In the genomic region with DNA sequence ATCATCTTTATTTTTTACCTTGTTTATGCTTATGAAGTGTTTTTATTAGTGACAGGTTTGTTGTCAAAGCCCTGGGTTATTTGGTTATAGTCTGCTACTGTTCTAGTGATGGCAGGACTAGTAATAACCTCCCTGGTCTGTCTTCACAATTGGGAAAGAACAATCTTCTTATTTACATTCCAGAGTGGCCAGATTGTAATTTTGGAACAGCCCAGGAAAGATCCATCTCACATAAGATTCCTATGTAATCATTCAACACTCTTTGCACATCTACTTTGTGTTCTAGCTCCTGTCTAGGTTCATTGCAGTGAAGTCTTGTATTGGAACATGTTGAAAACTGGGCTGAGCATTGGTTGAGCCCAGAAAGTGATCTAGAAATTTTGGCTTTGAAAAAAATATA, we compare ENCODE assay signal across 29 cellular contexts.
DNase-seq lines count a peak whose midpoint lies in the region; ATAC-seq, FAIRE-seq and TF ChIP-seq lines count a peak whose summit lies in the region.
"Had no signal": no experiment of that assay in that cellular context is flagged by ENCODE, and none has a peak within 500 bp of the region (broad histone marks: within the 10 kb centered on the region; RNA-seq: fewer than 3 reads in every experiment).

No MANE protein-coding gene starts in this region.

- H4K20me1 ChIP-seq in IMR-90 (ENCODE audit: insufficient read depth, low read length) = no peaks in the 10 kb centered on the region

- H2AK9ac ChIP-seq in IMR-90 (replicated peaks; ENCODE audit: low read depth, low read length, poor library complexity) = no peak overlapping the region

- H3K36me3 ChIP-seq in IMR-90 (ENCODE audit: control insufficient read depth, insufficient read depth, low read length) = no peaks in the 10 kb centered on the region
- H3K36me3 ChIP-seq in stomach = peaks cover 0 to 25% (median 16%) of the 10 kb centered on the region in 4 donors
- H3K36me3 ChIP-seq in kidney (ENCODE audit: control insufficient read depth in 1 of 2, insufficient read depth in 2 of 2, low read length in 2 of 2) = peaks cover 4 to 5% of the 10 kb centered on the region in 2 donors

- H3K23ac ChIP-seq in IMR-90 (ENCODE audit: low read depth, low read length) = no peak overlapping the region

- H3K27me3 ChIP-seq in IMR-90 (ENCODE audit: control insufficient read depth, insufficient read depth, low read length) (no peaks in the 10 kb centered on the region), stomach (no peaks in the 10 kb centered on the region)
- H3K27me3 ChIP-seq: BLaER1 treated with 17β-estradiol and CSF1 and Interleukin-3, amounts not matched to agents 10 nM and 100 nM had no signal

- no peak overlapping the region for H4K8ac ChIP-seq in IMR-90 (ENCODE audit: low read depth in 2 of 2, low read length in 2 of 2)

- dilution Hi-C loops in IMR-90 (cut with HindIII; ENCODE audit: low sequenced_read_pairs, unreplicated experiment) = no loop called here

- no peak overlapping the region for H3K9ac ChIP-seq in IMR-90 (ENCODE audit: low read depth, low read length)
- no peak overlapping the region for H3K9ac ChIP-seq in kidney (ENCODE audit: low read length in 2 of 2)
- H3K9ac ChIP-seq: BLaER1 treated with 17β-estradiol and CSF1 and Interleukin-3, amounts not matched to agents 10 nM and 100 nM; SK-N-SH had no signal

- CTCF ChIA-PET in IMR-90 (lab: Yijun Ruan, JAX) = no interaction called here

- no peak for TF ChIP-seq EP300 in stomach (IDR thresholded peaks at IDR 0.05)

- no peak overlapping the region for H3K4ac ChIP-seq in IMR-90 (ENCODE audit: low read depth, low read length)

- no peak overlapping the region for H3K4me2 ChIP-seq in IMR-90 (ENCODE audit: low read depth, low read length)
- H3K4me2 ChIP-seq: BLaER1 treated with 17β-estradiol and CSF1 and Interleukin-3, amounts not matched to agents 10 nM and 100 nM; GM23338; SK-N-SH had no signal

- H2AK5ac ChIP-seq in IMR-90 (ENCODE audit: low read depth, low read length) = no peak overlapping the region

- H2BK5ac ChIP-seq in IMR-90 (ENCODE audit: low read depth, low read length, poor library complexity, severe bottlenecking) = no peak overlapping the region

- no peak overlapping the region for H3K56ac ChIP-seq in IMR-90 (ENCODE audit: extremely low read depth, insufficient read depth, low read length)

- in situ Hi-C loops in IMR-90 (cut with MboI; ENCODE audit: low sequenced_read_pairs) = no loop called here
- in situ Hi-C loops in GM13976 (cut with MboI; ENCODE audit: low sequenced_read_pairs, unreplicated experiment) = no loop called here

- H3K9me3 ChIP-seq in IMR-90 (ENCODE audit: control insufficient read depth, insufficient read depth, low read length) (no peaks in the 10 kb centered on the region), stomach (no peaks in the 10 kb centered on the region), kidney (ENCODE audit: control insufficient read depth in 1 of 2, low read length in 2 of 2) (no peaks in the 10 kb centered on the region)
- H3K9me3 ChIP-seq: BLaER1 treated with 17β-estradiol and CSF1 and Interleukin-3, amounts not matched to agents 10 nM and 100 nM; SK-N-SH had no signal

- DNase-seq in AG20443 (ENCODE audit: low spot score) = peak; percentile 43
- DNase-seq in IMR-90 = peak; percentile 31
- peak; percentile 56 for DNase-seq in fibroblast of peridontal ligament (ENCODE audit: extremely low read depth)
- DNase-seq in stomach = no peak
- no peak for DNase-seq in cerebellum (ENCODE audit: low spot score)
- DNase-seq in GM13976 (ENCODE audit: low spot score) = no peak
- no peak for DNase-seq in kidney
- DNase-seq in NCI-H2081 treated with DMSO at 0.1 percent for 48 hours (lab: John Stamatoyannopoulos, UW) = no peak
- DNase-seq: AML-193; CD4-positive, alpha-beta T cell; COR-L47; EL; GDM1; H9; Kasumi-1; NCI-H1092 treated with DMSO at 0.1 percent for 48 hours; NCI-H1436; NCI-H187; NCI-H2107; NCI-H524 treated with DMSO at 0.1 percent for 48 hours; NCI-H82; NK-92 treated with Interleukin-12 subunit alpha and Interleukin-12 subunit beta, amount 100 ng/mL, for 24 hours; PC-3; SK-N-SH had no signal

- POLR2A ChIA-PET in IMR-90 (lab: Charles Lee; ENCODE audit: unreplicated experiment) = no interaction called here

- H4K91ac ChIP-seq in IMR-90 (ENCODE audit: insufficient read depth, low read depth, low read length) = no peak overlapping the region

- no peak overlapping the region for H3K14ac ChIP-seq in IMR-90 (replicated peaks; ENCODE audit: low read depth, low read length)

- H3K18ac ChIP-seq in IMR-90 (ENCODE audit: low read depth, low read length) = no peak overlapping the region

- no peak overlapping the region for H2BK120ac ChIP-seq in IMR-90 (ENCODE audit: low read depth, low read length)

- FAIRE-seq in kidney (lab: Jason Lieb, UNC) = no peak
- FAIRE-seq: GM12891, HepG2, K562 had no signal

- no TSS peak for BruUV-seq in IMR-90 (replicated peaks; lab: Mats Ljungman, UMichigan)

- no peak overlapping the region for H4K5ac ChIP-seq in IMR-90 (ENCODE audit: low read depth, low read length)

- H3K4me3 ChIP-seq in IMR-90 (ENCODE audit: insufficient read depth, low read depth, low read length) (no peak overlapping the region), stomach (no peak overlapping the region), kidney (ENCODE audit: low read length in 2 of 2) (no peak overlapping the region)
- H3K4me3 ChIP-seq: BLaER1 treated with 17β-estradiol and CSF1 and Interleukin-3, amounts not matched to agents 10 nM and 100 nM; GM23338; K562 had no signal

- no peak overlapping the region for H2AFZ ChIP-seq in IMR-90 (replicated peaks; ENCODE audit: low read length, poor library complexity)
- H2AFZ ChIP-seq: GM23338 had no signal

- no peak for TF ChIP-seq RAD21 in IMR-90 (IDR thresholded peaks at IDR 0.05; ENCODE audit: low read length)

- H2BK15ac ChIP-seq in IMR-90 (ENCODE audit: low read depth, low read length) = no peak overlapping the region

- no peaks in the 10 kb centered on the region for H3K9me1 ChIP-seq in IMR-90 (ENCODE audit: insufficient read depth, low read length)

- ATAC-seq in IMR-90 (ENCODE audit: low read depth) = 0 out of 2 replicates have a peak, but pooled peaks have one; percentile 35
- ATAC-seq: GM23338, HepG2, K562, PC-3 had no signal

- H3K4me1 ChIP-seq in IMR-90 (ENCODE audit: control insufficient read depth, insufficient read depth, low read length) (peaks cover 3% of the 10 kb centered on the region), stomach (peaks cover 29 to 73% (median 53%) of the 10 kb centered on the region in 4 donors), kidney (ENCODE audit: control insufficient read depth in 1 of 2, insufficient read depth in 1 of 2, low read depth in 1 of 2, low read length in 2 of 2) (peaks cover 7 to 19% of the 10 kb centered on the region in 2 donors)
- H3K4me1 ChIP-seq: BLaER1 treated with 17β-estradiol and CSF1 and Interleukin-3, amounts not matched to agents 10 nM and 100 nM had no signal

- TF ChIP-seq POLR2A in IMR-90 (IDR thresholded peaks at IDR 0.05; ENCODE audit: low read depth, low read length) (no peak), stomach (IDR thresholded peaks at IDR 0.05) (no peak)

- intact Hi-C loops in IMR-90 (cut with micrococcal nuclease) (no loop called here), stomach (cut with DNase I; ENCODE audit: low total_unique reads) (no loop called here), kidney (cut with DNase I) (no loop called here)

- TF ChIP-seq CTCF in IMR-90 (conservative IDR thresholded peaks at IDR 0.05; ENCODE audit: low read depth, low read length) (no peak), stomach (IDR thresholded peaks at IDR 0.05) (no peak), GM13976 (IDR thresholded peaks at IDR 0.05; ENCODE audit: borderline replicate concordance, control extremely low read depth, extremely low read depth, insufficient read depth, missing control alignments) (no peak), kidney (IDR thresholded peaks at IDR 0.05; ENCODE audit: borderline replicate concordance, extremely low read depth, insufficient read depth) (no peak)

- no peaks in the 10 kb centered on the region for H3K79me1 ChIP-seq in IMR-90 (ENCODE audit: low read depth in 1 of 2, low read length in 2 of 2)

- H2BK20ac ChIP-seq in IMR-90 (ENCODE audit: low read depth, low read length) = no peak overlapping the region

- no peak overlapping the region for H3K27ac ChIP-seq in IMR-90 (ENCODE audit: insufficient read depth, low read length)
- H3K27ac ChIP-seq in stomach = peak overlapping the region in 4 of 5 donors; percentile 83 to 91 (median 84)
- no peak overlapping the region for H3K27ac ChIP-seq in kidney (ENCODE audit: low read depth in 2 of 2, low read length in 2 of 2)
- H3K27ac ChIP-seq: BLaER1 treated with 17β-estradiol and CSF1 and Interleukin-3, amounts not matched to agents 10 nM and 100 nM had no signal

TF ChIP-seq in IMR-90, 13 proteins besides CTCF, POLR2A, EP300 and RAD21:
- TF ChIP-seq, protein P1, sequence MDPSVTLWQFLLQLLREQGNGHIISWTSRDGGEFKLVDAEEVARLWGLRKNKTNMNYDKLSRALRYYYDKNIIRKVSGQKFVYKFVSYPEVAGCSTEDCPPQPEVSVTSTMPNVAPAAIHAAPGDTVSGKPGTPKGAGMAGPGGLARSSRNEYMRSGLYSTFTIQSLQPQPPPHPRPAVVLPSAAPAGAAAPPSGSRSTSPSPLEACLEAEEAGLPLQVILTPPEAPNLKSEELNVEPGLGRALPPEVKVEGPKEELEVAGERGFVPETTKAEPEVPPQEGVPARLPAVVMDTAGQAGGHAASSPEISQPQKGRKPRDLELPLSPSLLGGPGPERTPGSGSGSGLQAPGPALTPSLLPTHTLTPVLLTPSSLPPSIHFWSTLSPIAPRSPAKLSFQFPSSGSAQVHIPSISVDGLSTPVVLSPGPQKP (IDR thresholded peaks at IDR 0.05; ENCODE audit: borderline replicate concordance, low read depth, low read length) = no peak
- TF ChIP-seq CEBPB (IDR thresholded peaks at IDR 0.05; ENCODE audit: low read depth, low read length) (no peak), MAFK (IDR thresholded peaks at IDR 0.05; ENCODE audit: low read depth, low read length) (no peak), RCOR1 (IDR thresholded peaks at IDR 0.05; ENCODE audit: insufficient replicate concordance, low read length) (no peak), FOS (IDR thresholded peaks at IDR 0.05; ENCODE audit: low read depth, low read length) (no peak), SMC3 (IDR thresholded peaks at IDR 0.05; ENCODE audit: low read depth, low read length) (no peak), NFE2L2 (IDR thresholded peaks at IDR 0.05; ENCODE audit: low read depth, low read length) (no peak), RFX5 (IDR thresholded peaks at IDR 0.05; ENCODE audit: low read depth, low read length) (no peak)
- TF ChIP-seq, protein P2, sequence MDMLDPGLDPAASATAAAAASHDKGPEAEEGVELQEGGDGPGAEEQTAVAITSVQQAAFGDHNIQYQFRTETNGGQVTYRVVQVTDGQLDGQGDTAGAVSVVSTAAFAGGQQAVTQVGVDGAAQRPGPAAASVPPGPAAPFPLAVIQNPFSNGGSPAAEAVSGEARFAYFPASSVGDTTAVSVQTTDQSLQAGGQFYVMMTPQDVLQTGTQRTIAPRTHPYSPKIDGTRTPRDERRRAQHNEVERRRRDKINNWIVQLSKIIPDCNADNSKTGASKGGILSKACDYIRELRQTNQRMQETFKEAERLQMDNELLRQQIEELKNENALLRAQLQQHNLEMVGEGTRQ (IDR thresholded peaks at IDR 0.05; ENCODE audit: low read depth, low read length) = no peak

Comparison
In these comparisons a context has a peak if more than half of its experiments do, and no peak if none do; other contexts are left out.
1. DNase-seq: peak in AG20443 (single experiment), IMR-90 (single experiment) and fibroblast of peridontal ligament (single experiment); none in stomach (single experiment), cerebellum (single experiment), GM13976 (single experiment), kidney (single experiment) and NCI-H2081 treated with DMSO at 0.1 percent for 48 hours (single experiment).
2. H3K27ac ChIP-seq: peak in stomach (4 of 5); none in IMR-90 (single experiment) and kidney (0 of 2).